In the genomic region with DNA sequence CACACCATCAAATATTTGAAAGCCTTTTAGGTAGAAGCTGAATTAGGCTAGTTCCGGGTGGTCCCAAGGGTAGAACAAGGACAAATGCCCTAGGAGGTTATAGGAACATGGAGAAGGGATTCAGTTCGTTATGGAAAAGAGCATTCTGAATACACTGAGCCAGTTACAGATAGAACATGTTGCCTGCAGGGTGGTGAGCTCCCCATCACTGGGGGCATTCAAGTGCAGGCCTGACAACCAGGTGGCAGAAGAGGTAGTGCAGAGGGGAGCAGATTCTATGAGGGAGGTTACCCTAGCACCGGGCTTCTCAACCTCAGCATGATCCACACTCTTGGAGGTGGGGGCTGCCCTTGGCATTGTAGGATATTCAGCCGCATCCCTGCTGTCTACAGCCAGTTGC, we compare ENCODE assay signal across 1 cellular context.
TF ChIP-seq lines count a peak whose summit lies in the region.

No MANE protein-coding gene starts in this region.

TF ChIP-seq in A549, 52 proteins besides CTCF, POLR2A, EP300 and RAD21:
- peak; percentile 79 for TF ChIP-seq ZFP36 (IDR thresholded peaks at IDR 0.05; ENCODE audit: borderline replicate concordance, partially characterized antibody)
- TF ChIP-seq PHF8 (IDR thresholded peaks at IDR 0.05; ENCODE audit: borderline replicate concordance, low read depth), result no peak
- peak; percentile 80; the same call in 1 of the 2 replicates for TF ChIP-seq CHD4 (IDR thresholded peaks at IDR 0.05; ENCODE audit: borderline replicate concordance)
